In genomic region chr2:219352448-219353023, GRCh38 we compare ENCODE assay signal across 9 cellular contexts. TPM values are rescaled to one million over a fixed set of nuclear protein-coding genes. Genes with fewer than 3 reads are reported as not detected.
DNase-seq lines count a peak whose midpoint lies in the region; ATAC-seq and TF ChIP-seq lines count a peak whose summit lies in the region.
"Had no signal": no experiment of that assay in that cellular context is flagged by ENCODE, and none has a peak within 500 bp of the region (broad histone marks: within the 10 kb centered on the region; RNA-seq: fewer than 3 reads in every experiment).

No MANE protein-coding gene starts in this region.

- intact Hi-C loops in A673 (cut with micrococcal nuclease; ENCODE audit: unreplicated experiment): loop anchor here (5.0 kb wide), 1 partner anchor 190 kb away; the partner anchor contains the start of gene NHEJ1
- intact Hi-C loops in ascending aorta (cut with DNase I): no loop called here

- ATAC-seq in GM18511 (IDR thresholded peaks at IDR 0.05; ENCODE audit: unreplicated experiment) (peak; percentile 74), GM19324 (IDR thresholded peaks at IDR 0.05; ENCODE audit: low FRiP score, unreplicated experiment) (no peak)

- no peaks in the 10 kb centered on the region for H3K4me1 ChIP-seq in A673 (ENCODE audit: insufficient read depth, low read length, poor library complexity, severe bottlenecking)
- no peaks in the 10 kb centered on the region for H3K4me1 ChIP-seq in ascending aorta
- H3K4me1 ChIP-seq: tibial artery had no signal

- H3K9me3 ChIP-seq in A673 (ENCODE audit: low read depth, low read length, poor library complexity, severe bottlenecking) (no peaks in the 10 kb centered on the region), ascending aorta (no peaks in the 10 kb centered on the region)
- H3K9me3 ChIP-seq: tibial artery had no signal

- CTCF ChIA-PET in A673 (lab: Charles Lee): no interaction called here

- TF ChIP-seq CTCF in A673 (conservative IDR thresholded peaks at IDR 0.05; ENCODE audit: low read depth, low read length) (peak; percentile 81), ascending aorta (IDR thresholded peaks at IDR 0.05) (peak; percentile 26 to 46 (median 28))

- no peak overlapping the region for H3K27ac ChIP-seq in A673 (ENCODE audit: low read depth, low read length, poor library complexity, severe bottlenecking)
- H3K27ac ChIP-seq in ascending aorta: no peak overlapping the region
- H3K27ac ChIP-seq: tibial artery had no signal

- DNase-seq in A673 (ENCODE audit: low spot score) (peak; percentile 77), NCI-H1092 (lab: John Stamatoyannopoulos, UW) (peak; percentile 57), T-helper 9 cell (peak; percentile 51), ascending aorta (ENCODE audit: low spot score in 2 of 2) (peak in 1 of 2 donors; percentile 69), iPS DF 4.7 (ENCODE audit: extremely low read depth, low spot score) (peak; percentile 38)
- peak; percentile 39 to 66 for DNase-seq in stimulated activated CD4-positive, alpha-beta T cell treated with anti-CD3 and anti-CD28 coated beads, Interleukin-15, amount 100 ng/mL, for 48 hours (ENCODE audit: low read depth in 2 of 2)

- no peak overlapping the region for H3K4me3 ChIP-seq in A673 (ENCODE audit: low read depth, low read length, poor library complexity, severe bottlenecking)
- no peak overlapping the region for H3K4me3 ChIP-seq in ascending aorta
- H3K4me3 ChIP-seq: tibial artery had no signal

- H3K27me3 ChIP-seq in A673 (replicated peaks; ENCODE audit: insufficient read depth, low read depth, low read length, poor library complexity): peaks cover 19% of the 10 kb centered on the region
- no peaks in the 10 kb centered on the region for H3K27me3 ChIP-seq in ascending aorta

- no peaks in the 10 kb centered on the region for H3K36me3 ChIP-seq in A673 (ENCODE audit: insufficient read depth, low read length, poor library complexity, severe bottlenecking)
- H3K36me3 ChIP-seq in ascending aorta: no peaks in the 10 kb centered on the region
- H3K36me3 ChIP-seq: tibial artery had no signal

- POLR2A ChIA-PET in A673 (lab: Charles Lee; ENCODE audit: low non-redundant PET): interaction anchor here (0.6 kb wide), 1 partner anchor 1472 kb away, joined by 3 read pairs; no protein-coding TSS in a partner anchor

- no TSS peak for BruUV-seq in A673 (replicated peaks; lab: Mats Ljungman, UMichigan)

RNA-seq across cellular contexts. Expression of gene RESP18, which starts 20.0 kb away (rescaled TPM):
- not detected in 2 replicates for total RNA-seq in A673 (2021)
- not detected for total RNA-seq in ascending aorta

RNA-seq across cellular contexts. Expression of gene DNPEP, which starts 35.2 kb away (rescaled TPM):
- total RNA-seq in A673 (2021) (69.2 and 83.0 TPM in 2 replicates), ascending aorta (113 TPM)

RNA-seq across cellular contexts. Expression of gene PTPRN, which starts 43.3 kb away (rescaled TPM):
- total RNA-seq in A673 (2021) (0.30 TPM in 1 of 2 replicates, not detected in the other), ascending aorta (not detected)
